Comparison of ENCODE assay signal across 8 cellular contexts in genomic region chr11:127000291-127000968, GRCh38. TPM values are rescaled to one million over a fixed set of nuclear protein-coding genes. Genes with fewer than 3 reads are reported as not detected.
DNase-seq lines count a peak whose midpoint lies in the region; ATAC-seq, FAIRE-seq and TF ChIP-seq lines count a peak whose summit lies in the region.

TSS of gene KIRREL3 (minus strand) at chr11:127000770.

- no peak within 1 kb of the TSS for H3K4me3 Mint-ChIP-seq in stimulated activated memory B cell treated with anti-CD40 and anti-IgM and Interleukin-4, amounts not matched to agents 10 μg/mL and 1 μg/mL and 100 μg/mL, for 72 hours

- H3K36me3 ChIP-seq in cardiac muscle cell (no peaks in the 10 kb centered on the region), left lung (no peaks in the 10 kb centered on the region)

- DNase-seq in cardiac muscle cell (ENCODE audit: low read depth in 1 of 2, low spot score in 1 of 2) = peak; percentile 9 to 54
- DNase-seq in Right ventricle myocardium inferior (ENCODE audit: missing footprints) = no peak
- no peak for DNase-seq in left lung
- peak; percentile 45 for DNase-seq in urothelium cell line (ENCODE audit: low spot score)
- DNase-seq in 8988T = no peak
- DNase-seq in NCI-H2081 treated with DMSO at 0.1 percent for 48 hours (lab: John Stamatoyannopoulos, UW) = no peak

- H3K9me3 ChIP-seq in cardiac muscle cell (ENCODE audit: low read depth) = no peaks in the 10 kb centered on the region
- no peaks in the 10 kb centered on the region for H3K9me3 ChIP-seq in left lung

- no peak for FAIRE-seq in urothelium cell line (lab: Jason Lieb, UNC)

- TF ChIP-seq CTCF in cardiac muscle cell (IDR thresholded peaks at IDR 0.05; ENCODE audit: low read depth, low read length) (no peak), left lung (IDR thresholded peaks at IDR 0.05) (no peak)

- H3K27ac ChIP-seq in cardiac muscle cell (no peak within 1 kb of the TSS), cingulate gyrus (ENCODE audit: low read depth, low read length) (peak within 1 kb of the TSS; percentile 32), left lung (no peak within 1 kb of the TSS)

- no peaks in the 10 kb centered on the region for H3K9me3 Mint-ChIP-seq in stimulated activated memory B cell treated with anti-CD40 and anti-IgM and Interleukin-4, amounts not matched to agents 10 μg/mL and 1 μg/mL and 100 μg/mL, for 72 hours

- no peak for ATAC-seq in Right ventricle myocardium inferior
- peak; percentile 30 for ATAC-seq in left lung
- ATAC-seq in stimulated activated memory B cell treated with anti-CD40 and anti-IgM and Interleukin-4, amounts not matched to agents 10 μg/mL and 1 μg/mL and 100 μg/mL, for 72 hours = no peak

- no peaks in the 10 kb centered on the region for H3K36me3 Mint-ChIP-seq in stimulated activated memory B cell treated with anti-CD40 and anti-IgM and Interleukin-4, amounts not matched to agents 10 μg/mL and 1 μg/mL and 100 μg/mL, for 72 hours

- H3K27me3 Mint-ChIP-seq in stimulated activated memory B cell treated with anti-CD40 and anti-IgM and Interleukin-4, amounts not matched to agents 10 μg/mL and 1 μg/mL and 100 μg/mL, for 72 hours = peaks cover 18% of the 10 kb centered on the region

- intact Hi-C loops in Right ventricle myocardium inferior (cut with DNase I) (no loop called here), left lung (cut with DNase I) (no loop called here)

- H3K4me3 ChIP-seq in cardiac muscle cell = peak within 1 kb of the TSS; percentile 23
- peak within 1 kb of the TSS; percentile 5 to 20 for H3K4me3 ChIP-seq in left lung

- H3K27me3 ChIP-seq in cardiac muscle cell (peaks cover 98% of the 10 kb centered on the region), left lung (peaks cover 54 to 93% of the 10 kb centered on the region in 2 donors)

- H3K4me1 ChIP-seq in cardiac muscle cell (ENCODE audit: low read depth) (peaks cover 4% of the 10 kb centered on the region), left lung (peaks cover 0 to 16% of the 10 kb centered on the region in 2 donors)

- no peaks in the 10 kb centered on the region for H3K4me1 Mint-ChIP-seq in stimulated activated memory B cell treated with anti-CD40 and anti-IgM and Interleukin-4, amounts not matched to agents 10 μg/mL and 1 μg/mL and 100 μg/mL, for 72 hours

- no peak within 1 kb of the TSS for H3K27ac Mint-ChIP-seq in stimulated activated memory B cell treated with anti-CD40 and anti-IgM and Interleukin-4, amounts not matched to agents 10 μg/mL and 1 μg/mL and 100 μg/mL, for 72 hours

RNA-seq across cellular contexts. Expression of gene KIRREL3, which starts in this region (rescaled TPM):
- total RNA-seq in cardiac muscle cell = 0.07 and 0.12 TPM in 2 replicates
- polyA plus RNA-seq in cardiac muscle cell = 0.89 and 1.1 TPM in 2 replicates
- 0.24 TPM for total RNA-seq in Right ventricle myocardium inferior
- not detected for total RNA-seq in left lung

Comparison
In these comparisons a context has a peak if more than half of its experiments do, and no peak if none do; other contexts are left out.
1. DNase-seq: peak in cardiac muscle cell (2 of 2) and urothelium cell line (single experiment); none in Right ventricle myocardium inferior (single experiment), left lung (0 of 2), 8988T (single experiment) and NCI-H2081 treated with DMSO at 0.1 percent for 48 hours (single experiment).
2. Peak in ATAC-seq and H3K4me3 ChIP-seq in left lung; RNA of the gene not detected or under 1 TPM.